Comparison of ENCODE assay signal across 1 cellular context in genomic region chr17:1605681-1606351, GRCh38.
TF ChIP-seq lines count a peak whose summit lies in the region.

No MANE protein-coding gene starts in this region.

TF ChIP-seq in H1, 55 proteins besides CTCF, POLR2A, EP300 and RAD21:
- TF ChIP-seq EGR1 (IDR thresholded peaks at IDR 0.05; ENCODE audit: borderline replicate concordance, low read depth, low read length) (no peak), CHD2 (IDR thresholded peaks at IDR 0.05; ENCODE audit: low read length) (no peak), BCL11A (IDR thresholded peaks at IDR 0.05; ENCODE audit: low read depth in 2 of 2, low read length in 2 of 2) (no peak), E2F6 (IDR thresholded peaks at IDR 0.05) (no peak), JUN (IDR thresholded peaks at IDR 0.05; ENCODE audit: low read depth, low read length) (no peak), SAP30 (IDR thresholded peaks at IDR 0.05; ENCODE audit: insufficient read depth, insufficient replicate concordance, low read length) (no peak), TCF12 (IDR thresholded peaks at IDR 0.05; ENCODE audit: low read depth, low read length) (no peak), ZNF274 (IDR thresholded peaks at IDR 0.05; ENCODE audit: borderline replicate concordance, extremely low read depth, low read length) (no peak), NRF1 (IDR thresholded peaks at IDR 0.05; ENCODE audit: low read depth, low read length) (no peak), SP1 (IDR thresholded peaks at IDR 0.05; ENCODE audit: low read depth, low read length) (no peak), MAX (IDR thresholded peaks at IDR 0.05) (no peak), CHD1 (IDR thresholded peaks at IDR 0.05; ENCODE audit: low read depth, low read length) (no peak), RFX5 (IDR thresholded peaks at IDR 0.05; ENCODE audit: borderline replicate concordance, low read depth, low read length) (no peak), SIRT6 (IDR thresholded peaks at IDR 0.05; ENCODE audit: low read length) (no peak), YY1 (IDR thresholded peaks at IDR 0.05; ENCODE audit: low read depth, low read length) (no peak), TAF7 (optimal IDR thresholded peaks at IDR 0.05; ENCODE audit: borderline replicate concordance, low read depth, low read length) (no peak)
- TF ChIP-seq, protein P1, sequence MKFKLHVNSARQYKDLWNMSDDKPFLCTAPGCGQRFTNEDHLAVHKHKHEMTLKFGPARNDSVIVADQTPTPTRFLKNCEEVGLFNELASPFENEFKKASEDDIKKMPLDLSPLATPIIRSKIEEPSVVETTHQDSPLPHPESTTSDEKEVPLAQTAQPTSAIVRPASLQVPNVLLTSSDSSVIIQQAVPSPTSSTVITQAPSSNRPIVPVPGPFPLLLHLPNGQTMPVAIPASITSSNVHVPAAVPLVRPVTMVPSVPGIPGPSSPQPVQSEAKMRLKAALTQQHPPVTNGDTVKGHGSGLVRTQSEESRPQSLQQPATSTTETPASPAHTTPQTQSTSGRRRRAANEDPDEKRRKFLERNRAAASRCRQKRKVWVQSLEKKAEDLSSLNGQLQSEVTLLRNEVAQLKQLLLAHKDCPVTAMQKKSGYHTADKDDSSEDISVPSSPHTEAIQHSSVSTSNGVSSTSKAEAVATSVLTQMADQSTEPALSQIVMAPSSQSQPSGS (IDR thresholded peaks at IDR 0.05; ENCODE audit: low read length) = no peak
